In the genomic region with DNA sequence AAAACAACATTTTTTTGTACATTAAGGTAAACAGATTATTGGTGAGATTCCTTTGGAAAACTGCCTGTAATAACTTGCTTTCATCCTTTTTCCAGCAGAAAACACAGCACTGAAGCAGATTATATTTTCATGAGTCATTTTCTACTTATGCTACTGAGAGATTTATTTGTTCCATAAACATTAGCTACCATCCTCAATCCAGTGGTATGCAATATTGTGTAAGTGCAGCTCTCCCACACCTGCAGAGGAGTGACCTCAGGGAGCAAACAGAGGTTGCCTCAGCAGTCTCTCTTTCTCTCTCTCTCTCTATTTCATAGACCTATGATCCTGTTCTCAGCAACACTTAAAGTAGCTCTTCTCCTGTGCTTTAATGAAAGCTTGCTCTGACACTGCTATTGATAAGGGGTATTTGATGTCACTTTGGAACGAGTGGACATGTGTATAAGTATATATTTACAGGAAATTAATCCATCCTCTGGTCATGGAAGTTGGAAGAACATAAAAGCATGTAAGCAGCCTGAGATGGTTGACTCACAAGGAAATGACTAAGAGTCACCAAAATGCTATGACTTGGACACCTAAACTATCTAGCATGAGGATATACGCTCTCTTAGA, we compare ENCODE assay signal across 1 cellular context.
TF ChIP-seq lines count a peak whose summit lies in the region.

No MANE protein-coding gene starts in this region.

TF ChIP-seq in SK-N-SH, 30 proteins besides CTCF, POLR2A, EP300 and RAD21 (continued from another document):
- TF ChIP-seq, protein P1, sequence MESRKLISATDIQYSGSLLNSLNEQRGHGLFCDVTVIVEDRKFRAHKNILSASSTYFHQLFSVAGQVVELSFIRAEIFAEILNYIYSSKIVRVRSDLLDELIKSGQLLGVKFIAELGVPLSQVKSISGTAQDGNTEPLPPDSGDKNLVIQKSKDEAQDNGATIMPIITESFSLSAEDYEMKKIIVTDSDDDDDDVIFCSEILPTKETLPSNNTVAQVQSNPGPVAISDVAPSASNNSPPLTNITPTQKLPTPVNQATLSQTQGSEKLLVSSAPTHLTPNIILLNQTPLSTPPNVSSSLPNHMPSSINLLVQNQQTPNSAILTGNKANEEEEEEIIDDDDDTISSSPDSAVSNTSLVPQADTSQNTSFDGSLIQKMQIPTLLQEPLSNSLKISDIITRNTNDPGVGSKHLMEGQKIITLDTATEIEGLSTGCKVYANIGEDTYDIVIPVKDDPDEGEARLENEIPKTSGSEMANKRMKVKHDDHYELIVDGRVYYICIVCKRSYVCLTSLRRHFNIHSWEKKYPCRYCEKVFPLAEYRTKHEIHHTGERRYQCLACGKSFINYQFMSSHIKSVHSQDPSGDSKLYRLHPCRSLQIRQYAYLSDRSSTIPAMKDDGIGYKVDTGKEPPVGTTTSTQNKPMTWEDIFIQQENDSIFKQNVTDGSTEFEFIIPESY (IDR thresholded peaks at IDR 0.05; ENCODE audit: borderline replicate concordance, low read depth), result no peak
- TF ChIP-seq MEF2A (IDR thresholded peaks at IDR 0.05; ENCODE audit: borderline replicate concordance, low read depth) (peak; percentile 13; the same call in 1 of the 2 replicates), POLR2AphosphoS5 (IDR thresholded peaks at IDR 0.05; ENCODE audit: low read depth, low read length) (no peak), RXRA (IDR thresholded peaks at IDR 0.05; ENCODE audit: borderline replicate concordance, low read depth) (no peak), TEAD4 (IDR thresholded peaks at IDR 0.05; ENCODE audit: borderline replicate concordance, insufficient read depth) (no peak), MXI1 (IDR thresholded peaks at IDR 0.05; ENCODE audit: low read depth, low read length) (no peak), YY1 (IDR thresholded peaks at IDR 0.05; ENCODE audit: low read depth) (no peak), JUND (IDR thresholded peaks at IDR 0.05) (peak; percentile 74), NFIC (IDR thresholded peaks at IDR 0.05; ENCODE audit: borderline replicate concordance) (peak; percentile 50), GATA2 (CRISPR knock-in tag; IDR thresholded peaks at IDR 0.05) (no peak), SMC3 (IDR thresholded peaks at IDR 0.05; ENCODE audit: low read depth, low read length) (no peak), ELF1 (IDR thresholded peaks at IDR 0.05) (no peak)
- TF ChIP-seq, protein P2, sequence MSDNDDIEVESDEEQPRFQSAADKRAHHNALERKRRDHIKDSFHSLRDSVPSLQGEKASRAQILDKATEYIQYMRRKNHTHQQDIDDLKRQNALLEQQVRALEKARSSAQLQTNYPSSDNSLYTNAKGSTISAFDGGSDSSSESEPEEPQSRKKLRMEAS (IDR thresholded peaks at IDR 0.05; ENCODE audit: low read depth), result no peak
- TF ChIP-seq, protein P3, sequence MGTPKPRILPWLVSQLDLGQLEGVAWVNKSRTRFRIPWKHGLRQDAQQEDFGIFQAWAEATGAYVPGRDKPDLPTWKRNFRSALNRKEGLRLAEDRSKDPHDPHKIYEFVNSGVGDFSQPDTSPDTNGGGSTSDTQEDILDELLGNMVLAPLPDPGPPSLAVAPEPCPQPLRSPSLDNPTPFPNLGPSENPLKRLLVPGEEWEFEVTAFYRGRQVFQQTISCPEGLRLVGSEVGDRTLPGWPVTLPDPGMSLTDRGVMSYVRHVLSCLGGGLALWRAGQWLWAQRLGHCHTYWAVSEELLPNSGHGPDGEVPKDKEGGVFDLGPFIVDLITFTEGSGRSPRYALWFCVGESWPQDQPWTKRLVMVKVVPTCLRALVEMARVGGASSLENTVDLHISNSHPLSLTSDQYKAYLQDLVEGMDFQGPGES (IDR thresholded peaks at IDR 0.05; ENCODE audit: low read depth, low read length), result no peak
- TF ChIP-seq, protein P4, sequence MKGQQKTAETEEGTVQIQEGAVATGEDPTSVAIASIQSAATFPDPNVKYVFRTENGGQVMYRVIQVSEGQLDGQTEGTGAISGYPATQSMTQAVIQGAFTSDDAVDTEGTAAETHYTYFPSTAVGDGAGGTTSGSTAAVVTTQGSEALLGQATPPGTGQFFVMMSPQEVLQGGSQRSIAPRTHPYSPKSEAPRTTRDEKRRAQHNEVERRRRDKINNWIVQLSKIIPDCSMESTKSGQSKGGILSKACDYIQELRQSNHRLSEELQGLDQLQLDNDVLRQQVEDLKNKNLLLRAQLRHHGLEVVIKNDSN (IDR thresholded peaks at IDR 0.05; ENCODE audit: borderline replicate concordance, low read depth), result no peak
TF ChIP-seq in SK-N-SH: peak in this region for 4.
